23 cellular contexts compared by ENCODE assay signal in the genomic region with DNA sequence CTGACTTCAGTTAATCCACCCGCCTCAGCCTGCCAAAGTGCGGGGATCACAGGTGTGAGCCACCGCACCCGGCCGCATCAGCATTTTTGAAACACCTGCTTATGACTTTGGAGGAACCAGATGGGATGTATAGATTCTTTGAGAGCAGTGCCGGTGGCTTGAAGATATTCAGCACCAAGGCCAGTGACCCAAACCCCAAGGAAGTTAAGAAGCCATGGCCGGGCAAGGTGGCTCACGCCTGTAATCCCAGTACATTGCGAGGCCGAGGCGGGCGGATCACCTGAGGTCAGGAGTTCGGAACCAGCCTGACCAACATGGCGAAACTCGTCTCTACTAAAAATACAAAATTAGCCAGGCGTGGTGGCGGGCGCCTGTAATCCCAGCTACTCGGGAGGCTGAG. TPM values are rescaled to one million over a fixed set of nuclear protein-coding genes. Genes with fewer than 3 reads are reported as not detected.
A peak's percentile ranks its signal among the peaks of the same experiment; 100 is the strongest.
DNase-seq lines count a peak whose midpoint lies in the region; ATAC-seq, FAIRE-seq and TF ChIP-seq lines count a peak whose summit lies in the region.
"Had no signal": no experiment of that assay in that cellular context is flagged by ENCODE, and none has a peak within 500 bp of the region (broad histone marks: within the 10 kb centered on the region; RNA-seq: fewer than 3 reads in every experiment).

No MANE protein-coding gene starts in this region.

- H4K20me1 ChIP-seq in PC-3 (ENCODE audit: low read length): no peaks in the 10 kb centered on the region

- H3F3A ChIP-seq in PC-3 (ENCODE audit: low read length, unreplicated experiment): no peaks in the 10 kb centered on the region

- no peak for TF ChIP-seq CTCF in Caco-2 (IDR thresholded peaks at IDR 0.05; ENCODE audit: insufficient read depth in 1 of 2, low read depth in 1 of 2, low read length in 1 of 2, severe bottlenecking in 1 of 2, unreplicated experiment in 1 of 2)
- TF ChIP-seq CTCF in PC-3 (conservative IDR thresholded peaks at IDR 0.05; ENCODE audit: low read depth, low read length): no peak

- no peak overlapping the region for H3K27ac Mint-ChIP-seq in Caco-2 (ENCODE audit: unreplicated experiment)
- H3K27ac Mint-ChIP-seq: activated CD8-positive, alpha-beta T cell treated with anti-CD3 and anti-CD28 coated beads, Interleukin-2, amount 10 ng/mL, durations not matched to agents 7 days and 5 days; CD4-positive, alpha-beta T cell; memory B cell had no signal

- BruUV-seq in Caco-2 (replicated peaks; lab: Mats Ljungman, UMichigan): no TSS peak
- BruUV-seq in PC-3 (replicated peaks; lab: Mats Ljungman, UMichigan): no TSS peak

- no peak for ATAC-seq in PC-3
- ATAC-seq: activated CD8-positive, alpha-beta T cell treated with anti-CD3 and anti-CD28 coated beads, Interleukin-2, amount 10 ng/mL, durations not matched to agents 7 days and 5 days; naive thymus-derived CD4-positive, alpha-beta T cell; stimulated activated naive CD8-positive, alpha-beta T cell treated with anti-CD3 and anti-CD28 coated beads, Interleukin-15, Interleukin-2, amounts not matched to agents 100 U/mL and 50 U/mL, for 24 hours had no signal

- H2AFZ ChIP-seq in PC-3 (ENCODE audit: low read length): no peak overlapping the region

- no peaks in the 10 kb centered on the region for H3K36me3 Mint-ChIP-seq in Caco-2 (ENCODE audit: insufficient read depth, unreplicated experiment)
- H3K36me3 Mint-ChIP-seq: memory B cell; naive thymus-derived CD4-positive, alpha-beta T cell had no signal

- FAIRE-seq in GM19239 (lab: Jason Lieb, UNC): no peak
- FAIRE-seq: islet of Langerhans had no signal

- no peak overlapping the region for H3K9ac ChIP-seq in PC-3 (ENCODE audit: low read length)

- H3K4me2 ChIP-seq in PC-3 (ENCODE audit: low read length): no peak overlapping the region

- CTCF ChIA-PET in Caco-2 (lab: Charles Lee) (no interaction called here), PC-3 (lab: Charles Lee) (interaction anchor here (0.7 kb wide), 1 partner anchor 167 kb away, joined by 11 read pairs; no protein-coding TSS in a partner anchor)

- POLR2A ChIA-PET in Caco-2 (lab: Charles Lee): no interaction called here
- POLR2A ChIA-PET in PC-3 (lab: Charles Lee; ENCODE audit: unreplicated experiment): no interaction called here

- DNase-seq in Caco-2: peak; percentile 39
- peak; percentile 58 for DNase-seq in H7
- peak; percentile 24 for DNase-seq in amniotic epithelial cell (ENCODE audit: low read depth)
- DNase-seq in iris pigment epithelial cell (ENCODE audit: low read depth): peak; percentile 16
- DNase-seq in NCI-H2107 (lab: John Stamatoyannopoulos, UW): no peak
- DNase-seq in GM19239 (ENCODE audit: insufficient read length, low spot score): no peak
- DNase-seq in T-helper 2 cell: no peak
- no peak for DNase-seq in PC-3
- DNase-seq: activated CD4-positive, alpha-beta T cell treated with anti-CD3 and anti-CD28 coated beads for 1 hour; activated CD8-positive, alpha-beta T cell treated with anti-CD3 and anti-CD28 coated beads, Interleukin-2, amount 10 ng/mL, durations not matched to agents 7 days and 5 days; CD4-positive, alpha-beta T cell; central memory CD4-positive, alpha-beta T cell; naive thymus-derived CD4-positive, alpha-beta T cell; NCI-H1436; NCI-H510A treated with DMSO at 0.1 percent for 48 hours; retina; stimulated activated CD4-positive, alpha-beta T cell treated with anti-CD3 and anti-CD28 coated beads, Interleukin-4, amount 100 ng/mL, for 4 hours; stimulated activated naive CD8-positive, alpha-beta T cell treated with anti-CD3 and anti-CD28 coated beads, Interleukin-15, Interleukin-2, amounts not matched to agents 100 U/mL and 50 U/mL, for 24 hours had no signal

- no peaks in the 10 kb centered on the region for H3K9me3 Mint-ChIP-seq in Caco-2 (ENCODE audit: unreplicated experiment)
- H3K9me3 Mint-ChIP-seq: CD4-positive, alpha-beta T cell; memory B cell; naive thymus-derived CD4-positive, alpha-beta T cell had no signal

- H3K27me3 Mint-ChIP-seq in Caco-2 (ENCODE audit: insufficient read depth, unreplicated experiment): peaks cover 8% of the 10 kb centered on the region

- no peaks in the 10 kb centered on the region for H3K9me2 ChIP-seq in PC-3 (replicated peaks; ENCODE audit: low read length)

- H3K4me3 ChIP-seq in Caco-2 (ENCODE audit: low read depth, low read length): no peak overlapping the region
- no peak overlapping the region for H3K4me3 ChIP-seq in H7 (ENCODE audit: insufficient read depth, low read depth, low read length)
- H3K4me3 ChIP-seq in PC-3 (ENCODE audit: low read length): no peak overlapping the region
- H3K4me3 ChIP-seq: dorsolateral prefrontal cortex, tibial nerve had no signal

- H3K27me3 ChIP-seq in Caco-2 (replicated peaks; ENCODE audit: control insufficient read depth, insufficient read depth, low read length) (no peaks in the 10 kb centered on the region), H7 (ENCODE audit: control insufficient read depth, insufficient read depth, low read length) (no peaks in the 10 kb centered on the region), PC-3 (ENCODE audit: low read length) (no peaks in the 10 kb centered on the region)
- H3K27me3 ChIP-seq: dorsolateral prefrontal cortex, tibial nerve had no signal

- no peak overlapping the region for H3K4me3 Mint-ChIP-seq in Caco-2 (ENCODE audit: unreplicated experiment)
- H3K4me3 Mint-ChIP-seq: activated CD8-positive, alpha-beta T cell treated with anti-CD3 and anti-CD28 coated beads, Interleukin-2, amount 10 ng/mL, durations not matched to agents 7 days and 5 days; CD4-positive, alpha-beta T cell; memory B cell had no signal

- intact Hi-C loops in Caco-2 (cut with micrococcal nuclease; ENCODE audit: unreplicated experiment): no loop called here
- intact Hi-C loops in PC-3 (cut with micrococcal nuclease): no loop called here

- H3K36me3 ChIP-seq in Caco-2 (ENCODE audit: control insufficient read depth, insufficient read depth, low read length): no peaks in the 10 kb centered on the region
- no peaks in the 10 kb centered on the region for H3K36me3 ChIP-seq in H7 (replicated peaks; ENCODE audit: control insufficient read depth, insufficient read depth, low read length)
- no peaks in the 10 kb centered on the region for H3K36me3 ChIP-seq in PC-3 (ENCODE audit: low read depth, low read length)
- H3K36me3 ChIP-seq: tibial nerve had no signal

- H3K4me1 Mint-ChIP-seq in Caco-2 (ENCODE audit: low read depth, unreplicated experiment): no peaks in the 10 kb centered on the region
- H3K4me1 Mint-ChIP-seq: memory B cell; naive thymus-derived CD4-positive, alpha-beta T cell had no signal

- no peaks in the 10 kb centered on the region for H3K79me2 ChIP-seq in PC-3 (ENCODE audit: low read length)

- no peaks in the 10 kb centered on the region for H3K4me1 ChIP-seq in Caco-2
- no peaks in the 10 kb centered on the region for H3K4me1 ChIP-seq in PC-3 (ENCODE audit: insufficient read depth, low read length)
- H3K4me1 ChIP-seq: tibial nerve had no signal

- H3K9me3 ChIP-seq in Caco-2 (no peaks in the 10 kb centered on the region), PC-3 (ENCODE audit: low read length) (no peaks in the 10 kb centered on the region)
- H3K9me3 ChIP-seq: tibial nerve had no signal

- H3K27ac ChIP-seq in PC-3 (ENCODE audit: low read length): no peak overlapping the region
- H3K27ac ChIP-seq: dorsolateral prefrontal cortex, tibial nerve had no signal

RNA-seq across cellular contexts. Expression of a gene that starts 43.9 kb away (rescaled TPM):
- total RNA-seq in Caco-2 (2022) (not detected in 2 replicates), PC-3 (2014; rRNA removed) (not detected in 2 replicates)
- not detected in 2 replicates for total RNA-seq in H7 (2014; rRNA removed; shearing (Covaris generic))
- total RNA-seq: CD4-positive, alpha-beta T cell; osteocyte had no signal

RNA-seq across cellular contexts. Expression of a gene that starts 53.1 kb away (rescaled TPM):
- total RNA-seq in Caco-2 (2022): not detected in 2 replicates
- not detected in 2 replicates for total RNA-seq in H7 (2014; rRNA removed; shearing (Covaris generic))
- total RNA-seq in PC-3 (2014; rRNA removed): not detected in 2 replicates
- total RNA-seq: activated CD8-positive, alpha-beta T cell treated with anti-CD3 and anti-CD28 coated beads, Interleukin-2, amount 10 ng/mL, durations not matched to agents 7 days and 5 days; CD4-positive, alpha-beta T cell; naive thymus-derived CD4-positive, alpha-beta T cell; osteocyte; tibial nerve had no signal

Comparison
In these comparisons a context has a peak if more than half of its experiments do, and no peak if none do; other contexts are left out.
1. DNase-seq: peak in Caco-2 (2 of 2), H7 (single experiment), amniotic epithelial cell (single experiment) and iris pigment epithelial cell (single experiment); none in NCI-H2107 (single experiment), GM19239 (single experiment), T-helper 2 cell (0 of 5) and PC-3 (single experiment).